11 cellular contexts compared by ENCODE assay signal in genomic region chr7:132145466-132145865, GRCh38.
DNase-seq lines count a peak whose midpoint lies in the region; ATAC-seq and TF ChIP-seq lines count a peak whose summit lies in the region.
"Had no signal": no experiment of that assay in that cellular context is flagged by ENCODE, and none has a peak within 500 bp of the region (broad histone marks: within the 10 kb centered on the region; RNA-seq: fewer than 3 reads in every experiment).

No MANE protein-coding gene starts in this region.

- H3K36me3 ChIP-seq in left lung: no peaks in the 10 kb centered on the region

- H3K27me3 ChIP-seq in left lung: peaks cover 0 to 7% of the 10 kb centered on the region in 2 donors

- H3K4me1 Mint-ChIP-seq in activated naive CD8-positive, alpha-beta T cell treated with anti-CD3 and anti-CD28 coated beads for 36 hours: no peaks in the 10 kb centered on the region

- no peak for TF ChIP-seq CTCF in left lung (IDR thresholded peaks at IDR 0.05)

- H3K4me1 ChIP-seq in left lung: no peaks in the 10 kb centered on the region

- peak overlapping the region in 1 of 2 donors; percentile 33 for H3K27ac ChIP-seq in left lung
- H3K27ac ChIP-seq: C4-2B had no signal

- H3K4me3 ChIP-seq in left lung: no peak overlapping the region

- H3K9me3 ChIP-seq in left lung: no peaks in the 10 kb centered on the region

- H3K9me3 Mint-ChIP-seq in activated naive CD8-positive, alpha-beta T cell treated with anti-CD3 and anti-CD28 coated beads for 36 hours: no peaks in the 10 kb centered on the region
- H3K9me3 Mint-ChIP-seq: activated T-cell treated with anti-CD3 and anti-CD28 coated beads, Interleukin-2, amount 50 U/mL, for 24 hours had no signal

- intact Hi-C loops in left lung (cut with DNase I): no loop called here

- no peaks in the 10 kb centered on the region for H3K36me3 Mint-ChIP-seq in activated naive CD8-positive, alpha-beta T cell treated with anti-CD3 and anti-CD28 coated beads for 36 hours

- peak; percentile 94 for DNase-seq in AG08395 (ENCODE audit: low spot score)
- peak; percentile 73 for DNase-seq in NCI-H226
- DNase-seq in dedifferentiated amniotic fluid mesenchymal stem cell (ENCODE audit: extremely low spot score): peak; percentile 38
- no peak for DNase-seq in left lung
- no peak for DNase-seq in activated naive CD4-positive, alpha-beta T cell (lab: John Stamatoyannopoulos, UW)
- no peak for DNase-seq in T1000 (lab: John Stamatoyannopoulos, UW)
- no peak for DNase-seq in activated naive CD8-positive, alpha-beta T cell treated with anti-CD3 and anti-CD28 coated beads for 36 hours
- DNase-seq: activated T-cell treated with anti-CD3 and anti-CD28 coated beads, Interleukin-2, amount 50 U/mL, for 24 hours; stimulated activated CD4-positive, alpha-beta T cell treated with anti-CD3 and anti-CD28 coated beads, Interleukin-2, amount 100 ng/mL, for 48 hours had no signal

- no peak overlapping the region for H3K4me3 Mint-ChIP-seq in activated naive CD8-positive, alpha-beta T cell treated with anti-CD3 and anti-CD28 coated beads for 36 hours
- H3K4me3 Mint-ChIP-seq: activated T-cell treated with anti-CD3 and anti-CD28 coated beads, Interleukin-2, amount 50 U/mL, for 24 hours had no signal

- no peaks in the 10 kb centered on the region for H3K27me3 Mint-ChIP-seq in activated naive CD8-positive, alpha-beta T cell treated with anti-CD3 and anti-CD28 coated beads for 36 hours
- H3K27me3 Mint-ChIP-seq: activated T-cell treated with anti-CD3 and anti-CD28 coated beads, Interleukin-2, amount 50 U/mL, for 24 hours had no signal

- ATAC-seq in left lung (peak; percentile 89), HG02610 (IDR thresholded peaks at IDR 0.05; ENCODE audit: unreplicated experiment) (no peak)

- H3K27ac Mint-ChIP-seq in activated naive CD8-positive, alpha-beta T cell treated with anti-CD3 and anti-CD28 coated beads for 36 hours: no peak overlapping the region
- H3K27ac Mint-ChIP-seq: activated T-cell treated with anti-CD3 and anti-CD28 coated beads, Interleukin-2, amount 50 U/mL, for 24 hours had no signal

Comparison
In these comparisons a context has a peak if more than half of its experiments do, and no peak if none do; other contexts are left out.
1. DNase-seq: peak in AG08395 (single experiment), NCI-H226 (single experiment) and dedifferentiated amniotic fluid mesenchymal stem cell (single experiment); none in left lung (0 of 2), activated naive CD4-positive, alpha-beta T cell (0 of 4), T1000 (single experiment) and activated naive CD8-positive, alpha-beta T cell treated with anti-CD3 and anti-CD28 coated beads for 36 hours (single experiment).